Comparison of ENCODE assay signal across 9 cellular contexts in genomic region chr5:68711311-68712200, GRCh38.
DNase-seq lines count a peak whose midpoint lies in the region; ATAC-seq, FAIRE-seq and TF ChIP-seq lines count a peak whose summit lies in the region.
"Had no signal": no experiment of that assay in that cellular context is flagged by ENCODE, and none has a peak within 500 bp of the region (broad histone marks: within the 10 kb centered on the region; RNA-seq: fewer than 3 reads in every experiment).

No MANE protein-coding gene starts in this region.

- peak overlapping the region; percentile 66 to 77 for H3K4me3 Mint-ChIP-seq in effector memory CD8-positive, alpha-beta T cell
- H3K4me3 Mint-ChIP-seq: dendritic cell treated with granulocyte-macrophage colony-stimulating factor and Interleukin-4, amounts not matched to agents 40 ng/mL and 50 ng/mL, for 4 days had no signal

- TF ChIP-seq POLR2A in GM12892 (IDR thresholded peaks at IDR 0.05; ENCODE audit: low read depth, low read length) (no peak), sigmoid colon (IDR thresholded peaks at IDR 0.05) (no peak)

- intact Hi-C loops in sigmoid colon (cut with DNase I), result no loop called here

- no peak for DNase-seq in GM12892 (ENCODE audit: insufficient read length)
- peak in 1 of 3 experiments; percentile 13 for DNase-seq in effector memory CD8-positive, alpha-beta T cell
- no peak for DNase-seq in RKO (ENCODE audit: low spot score)
- no peak for DNase-seq in sigmoid colon
- no peak for DNase-seq in HUDEP-2 (lab: John Stamatoyannopoulos, UW; ENCODE audit: unreplicated experiment in 76 of 76)
- no peak for DNase-seq in AG20443 (ENCODE audit: low spot score)

- WGBS in sigmoid colon, 2 donors, result 48 to 72% methylated on average over 6 of the region's 6 CpGs

- no peaks in the 10 kb centered on the region for H3K36me3 ChIP-seq in sigmoid colon

- peak overlapping the region; percentile 83 to 86 for H3K27ac Mint-ChIP-seq in effector memory CD8-positive, alpha-beta T cell
- H3K27ac Mint-ChIP-seq: dendritic cell treated with granulocyte-macrophage colony-stimulating factor and Interleukin-4, amounts not matched to agents 40 ng/mL and 50 ng/mL, for 4 days had no signal

- peaks cover 20 to 27% of the 10 kb centered on the region in 2 donors for H3K4me1 Mint-ChIP-seq in effector memory CD8-positive, alpha-beta T cell (ENCODE audit: low read depth in 2 of 2)

- no peak for TF ChIP-seq EP300 in sigmoid colon (IDR thresholded peaks at IDR 0.05)

- no peak overlapping the region for H3K4me3 ChIP-seq in sigmoid colon

- peaks cover 0 to 11% of the 10 kb centered on the region in 2 donors for H3K27me3 Mint-ChIP-seq in effector memory CD8-positive, alpha-beta T cell
- H3K27me3 Mint-ChIP-seq: dendritic cell treated with granulocyte-macrophage colony-stimulating factor and Interleukin-4, amounts not matched to agents 40 ng/mL and 50 ng/mL, for 4 days had no signal

- ATAC-seq in GM21360 (IDR thresholded peaks at IDR 0.05; ENCODE audit: unreplicated experiment) (peak; percentile 87), HG03520 (IDR thresholded peaks at IDR 0.05; ENCODE audit: unreplicated experiment) (peak; percentile 86)
- ATAC-seq in effector memory CD8-positive, alpha-beta T cell (replicated peaks), result peak; percentile 95

- no peak overlapping the region for H3K27ac ChIP-seq in sigmoid colon

- no peaks in the 10 kb centered on the region for H3K36me3 Mint-ChIP-seq in effector memory CD8-positive, alpha-beta T cell (ENCODE audit: insufficient read depth)

- peak; percentile 78 for FAIRE-seq in GM12892 (lab: Jason Lieb, UNC)

- peaks cover 0 to 7% (median 0%) of the 10 kb centered on the region in 4 donors for H3K4me1 ChIP-seq in sigmoid colon

- no peak for TF ChIP-seq CTCF in sigmoid colon (IDR thresholded peaks at IDR 0.05)

- no peaks in the 10 kb centered on the region for H3K27me3 ChIP-seq in sigmoid colon

- H3K9me3 ChIP-seq in sigmoid colon, result no peaks in the 10 kb centered on the region

- H3K9me3 Mint-ChIP-seq in effector memory CD8-positive, alpha-beta T cell, result no peaks in the 10 kb centered on the region
